Comparison of ENCODE assay signal across 8 cellular contexts in the genomic region with DNA sequence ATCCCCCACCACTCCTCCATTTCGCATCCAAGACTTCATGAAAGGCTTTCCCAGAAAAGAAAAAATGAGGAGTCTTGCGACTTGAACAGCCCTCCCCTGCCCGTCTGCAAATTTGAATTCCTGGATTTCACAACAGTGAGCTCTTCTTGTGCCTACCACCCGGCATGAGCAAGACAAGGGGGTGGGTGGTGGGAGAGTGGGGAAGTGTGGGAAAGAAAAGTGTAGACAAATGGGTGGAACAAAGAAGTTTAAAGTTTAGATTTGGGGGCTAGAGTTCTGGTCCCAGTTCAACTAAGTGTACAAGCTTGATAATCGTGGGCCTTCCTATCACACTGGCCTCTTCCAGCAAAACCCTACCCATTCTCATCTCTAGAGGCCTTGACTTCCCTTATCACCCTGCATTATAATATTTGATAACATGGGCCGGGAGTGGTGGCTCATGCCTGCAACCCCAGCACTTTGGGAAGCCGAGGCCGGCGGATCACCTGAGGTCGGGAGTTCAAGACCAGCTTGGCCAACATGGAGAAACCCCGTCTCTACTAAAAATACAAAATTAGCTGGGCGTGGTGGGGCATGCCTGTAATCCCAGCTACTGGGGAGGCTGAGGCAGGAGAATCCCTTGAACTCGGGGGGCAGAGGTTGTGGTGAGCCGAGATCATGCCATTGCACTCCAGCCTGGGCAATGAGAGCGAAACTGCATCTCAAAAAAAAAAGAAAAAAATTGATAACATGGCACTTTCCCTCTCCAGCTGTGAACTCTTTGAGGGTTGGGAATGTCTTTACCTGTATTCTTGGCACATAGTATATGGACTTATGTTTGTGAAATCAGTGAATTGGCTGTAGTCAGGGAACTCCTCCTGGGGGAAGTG. TPM values are rescaled to one million over a fixed set of nuclear protein-coding genes. Genes with fewer than 3 reads are reported as not detected.
DNase-seq lines count a peak whose midpoint lies in the region; ATAC-seq, FAIRE-seq and TF ChIP-seq lines count a peak whose summit lies in the region.

No MANE protein-coding gene starts in this region.

- no peak for ATAC-seq in activated naive CD8-positive, alpha-beta T cell treated with anti-CD3 and anti-CD28 coated beads, Interleukin-2, amount 50 U/mL, for 24 hours

- H3K4me3 ChIP-seq in kidney (ENCODE audit: low read length in 2 of 2), result peak overlapping the region; percentile 93 to 98
- H3K4me3 ChIP-seq in thymus (ENCODE audit: low read length), result peak overlapping the region; percentile 84

- peaks cover 72% of the 10 kb centered on the region for H3K36me3 Mint-ChIP-seq in activated CD4-positive, alpha-beta T cell treated with anti-CD3 and anti-CD28 coated beads, Interleukin-2, amount 10 ng/mL, durations not matched to agents 7 days and 5 days (ENCODE audit: low read depth)
- H3K36me3 Mint-ChIP-seq in activated naive CD8-positive, alpha-beta T cell treated with anti-CD3 and anti-CD28 coated beads, Interleukin-2, amount 50 U/mL, for 24 hours (ENCODE audit: low read depth), result peaks cover 58% of the 10 kb centered on the region

- WGBS in thymus, result 73% methylated on average over 15 of the region's 15 CpGs

- no peaks in the 10 kb centered on the region for H3K9me3 Mint-ChIP-seq in activated CD4-positive, alpha-beta T cell treated with anti-CD3 and anti-CD28 coated beads, Interleukin-2, amount 10 ng/mL, durations not matched to agents 7 days and 5 days
- H3K9me3 Mint-ChIP-seq in activated naive CD8-positive, alpha-beta T cell treated with anti-CD3 and anti-CD28 coated beads, Interleukin-2, amount 50 U/mL, for 24 hours, result no peaks in the 10 kb centered on the region

- DNase-seq in activated CD4-positive, alpha-beta T cell treated with anti-CD3 and anti-CD28 coated beads, Interleukin-2, amount 10 ng/mL, durations not matched to agents 7 days and 5 days, result no peak
- DNase-seq in activated CD4-positive, alpha-beta T cell treated with anti-CD3 and anti-CD28 coated beads, Interleukin-2, amount 50 U/mL, for 4 hours, result no peak
- no peak for DNase-seq in activated naive CD8-positive, alpha-beta T cell treated with anti-CD3 and anti-CD28 coated beads, Interleukin-2, amount 50 U/mL, for 24 hours
- DNase-seq in kidney, result no peak
- no peak for DNase-seq in stimulated activated CD4-positive, alpha-beta T cell treated with anti-CD3 and anti-CD28 coated beads, Interleukin-4, amount 100 ng/mL, for 24 hours
- no peak for DNase-seq in hepatic stellate cell (ENCODE audit: low spot score)
- no peak for DNase-seq in GM19239 (ENCODE audit: insufficient read length, low spot score)

- no peak for FAIRE-seq in kidney (lab: Jason Lieb, UNC)
- no peak for FAIRE-seq in GM19239 (lab: Jason Lieb, UNC)

- peaks cover 73% of the 10 kb centered on the region for H3K4me1 Mint-ChIP-seq in activated CD4-positive, alpha-beta T cell treated with anti-CD3 and anti-CD28 coated beads, Interleukin-2, amount 10 ng/mL, durations not matched to agents 7 days and 5 days
- peaks cover 75% of the 10 kb centered on the region for H3K4me1 Mint-ChIP-seq in activated naive CD8-positive, alpha-beta T cell treated with anti-CD3 and anti-CD28 coated beads, Interleukin-2, amount 50 U/mL, for 24 hours

- TF ChIP-seq CTCF in kidney (IDR thresholded peaks at IDR 0.05; ENCODE audit: borderline replicate concordance, extremely low read depth, insufficient read depth), result no peak

- peaks cover 33 to 46% of the 10 kb centered on the region in 2 donors for H3K4me1 ChIP-seq in kidney (ENCODE audit: control insufficient read depth in 1 of 2, insufficient read depth in 1 of 2, low read depth in 1 of 2, low read length in 2 of 2)
- peaks cover 41% of the 10 kb centered on the region for H3K4me1 ChIP-seq in thymus (ENCODE audit: control insufficient read depth, insufficient read depth, low read length)

- H3K9me3 ChIP-seq in kidney (ENCODE audit: control insufficient read depth in 1 of 2, low read length in 2 of 2) (no peaks in the 10 kb centered on the region), thymus (ENCODE audit: control insufficient read depth) (no peaks in the 10 kb centered on the region)

- H3K4me3 Mint-ChIP-seq in activated CD4-positive, alpha-beta T cell treated with anti-CD3 and anti-CD28 coated beads, Interleukin-2, amount 10 ng/mL, durations not matched to agents 7 days and 5 days, result peak overlapping the region; percentile 93
- peak overlapping the region; percentile 93 for H3K4me3 Mint-ChIP-seq in activated naive CD8-positive, alpha-beta T cell treated with anti-CD3 and anti-CD28 coated beads, Interleukin-2, amount 50 U/mL, for 24 hours

- H3K27me3 ChIP-seq in thymus (ENCODE audit: control insufficient read depth, insufficient read depth), result no peaks in the 10 kb centered on the region

- intact Hi-C loops in kidney (cut with DNase I), result no loop called here

- H3K27me3 Mint-ChIP-seq in activated CD4-positive, alpha-beta T cell treated with anti-CD3 and anti-CD28 coated beads, Interleukin-2, amount 10 ng/mL, durations not matched to agents 7 days and 5 days, result no peaks in the 10 kb centered on the region
- H3K27me3 Mint-ChIP-seq in activated naive CD8-positive, alpha-beta T cell treated with anti-CD3 and anti-CD28 coated beads, Interleukin-2, amount 50 U/mL, for 24 hours, result peaks cover 2% of the 10 kb centered on the region

- POLR2A ChIA-PET in activated CD4-positive, alpha-beta T cell treated with anti-CD3 and anti-CD28 coated beads, Interleukin-2, amount 10 ng/mL, durations not matched to agents 7 days and 5 days (lab: Charles Lee), result interaction anchor here (0.8 kb wide), 1 partner anchor 8 kb away, joined by 3 read pairs; a partner anchor contains a TSS

- CTCF ChIA-PET in activated CD4-positive, alpha-beta T cell treated with anti-CD3 and anti-CD28 coated beads, Interleukin-2, amount 10 ng/mL, durations not matched to agents 7 days and 5 days (lab: Charles Lee), result interaction anchor here (0.6 to 4.7 kb wide), 13 partner anchors 8 to 930 kb away, joined by 3 to 32 read pairs (median 3); a partner anchor contains a TSS

- H3K36me3 ChIP-seq in kidney (ENCODE audit: control insufficient read depth in 1 of 2, insufficient read depth in 2 of 2, low read length in 2 of 2), result peaks cover 6 to 7% of the 10 kb centered on the region in 2 donors
- H3K36me3 ChIP-seq in thymus (ENCODE audit: control insufficient read depth, insufficient read depth), result peaks cover 18% of the 10 kb centered on the region

- peak overlapping the region in 1 of 2 donors; percentile 86 for H3K9ac ChIP-seq in kidney (ENCODE audit: low read length in 2 of 2)

- peak overlapping the region; percentile 85 for H3K27ac Mint-ChIP-seq in activated CD4-positive, alpha-beta T cell treated with anti-CD3 and anti-CD28 coated beads, Interleukin-2, amount 10 ng/mL, durations not matched to agents 7 days and 5 days
- peak overlapping the region; percentile 46 for H3K27ac Mint-ChIP-seq in activated naive CD8-positive, alpha-beta T cell treated with anti-CD3 and anti-CD28 coated beads, Interleukin-2, amount 50 U/mL, for 24 hours

- H3K27ac ChIP-seq in kidney (ENCODE audit: low read depth in 2 of 2, low read length in 2 of 2) (peak overlapping the region; percentile 84 to 90), thymus (ENCODE audit: low read depth) (peak overlapping the region; percentile 88)

RNA-seq across cellular contexts. Expression of a gene that starts 0.7 kb away (rescaled TPM):
- 10 to 100 TPM; 20.2 to 20.9 TPM for total RNA-seq in activated CD4-positive, alpha-beta T cell treated with anti-CD3 and anti-CD28 coated beads, Interleukin-2, amount 10 ng/mL, durations not matched to agents 7 days and 5 days
- 26.5 TPM for total RNA-seq in kidney
- polyA plus RNA-seq in kidney (ENCODE audit: insufficient read depth, low read depth, low replicate concordance) (25.5 TPM), thymus (16.7 TPM)

RNA-seq across cellular contexts. Expression of a gene that starts 3.6 kb away (rescaled TPM):
- total RNA-seq in activated CD4-positive, alpha-beta T cell treated with anti-CD3 and anti-CD28 coated beads, Interleukin-2, amount 10 ng/mL, durations not matched to agents 7 days and 5 days, result 10 to 100 TPM; 34.4 to 42.9 TPM
- total RNA-seq in kidney, result 17.7 TPM
- polyA plus RNA-seq in kidney (ENCODE audit: insufficient read depth, low read depth, low replicate concordance), result 28.6 TPM
- 13.8 TPM for polyA plus RNA-seq in thymus

RNA-seq across cellular contexts. Expression of a gene that starts 4.6 kb away (rescaled TPM):
- 100 to 1,000 TPM; 218 to 273 TPM for total RNA-seq in activated CD4-positive, alpha-beta T cell treated with anti-CD3 and anti-CD28 coated beads, Interleukin-2, amount 10 ng/mL, durations not matched to agents 7 days and 5 days
- 130 TPM for total RNA-seq in kidney
- polyA plus RNA-seq in kidney (ENCODE audit: insufficient read depth, low read depth, low replicate concordance), result 270 TPM
- 169 TPM for polyA plus RNA-seq in thymus

RNA-seq across cellular contexts. Expression of a gene that starts 5.5 kb away (rescaled TPM):
- 1 to 10 TPM; 3.9 to 4.5 TPM for total RNA-seq in activated CD4-positive, alpha-beta T cell treated with anti-CD3 and anti-CD28 coated beads, Interleukin-2, amount 10 ng/mL, durations not matched to agents 7 days and 5 days
- 4.6 TPM for total RNA-seq in kidney
- polyA plus RNA-seq in kidney (ENCODE audit: insufficient read depth, low read depth, low replicate concordance) (154 TPM), thymus (9.1 TPM)

RNA-seq across cellular contexts. Expression of a gene that starts 8.5 kb away (rescaled TPM):
- total RNA-seq in activated CD4-positive, alpha-beta T cell treated with anti-CD3 and anti-CD28 coated beads, Interleukin-2, amount 10 ng/mL, durations not matched to agents 7 days and 5 days, result 10 to 100 TPM; 26.0 to 27.4 TPM
- total RNA-seq in kidney, result 15.1 TPM
- 2.5 TPM for polyA plus RNA-seq in kidney (ENCODE audit: insufficient read depth, low read depth, low replicate concordance)
- polyA plus RNA-seq in thymus, result 6.5 TPM
